ENCODE assay signal across 1 cellular context in the genomic region with DNA sequence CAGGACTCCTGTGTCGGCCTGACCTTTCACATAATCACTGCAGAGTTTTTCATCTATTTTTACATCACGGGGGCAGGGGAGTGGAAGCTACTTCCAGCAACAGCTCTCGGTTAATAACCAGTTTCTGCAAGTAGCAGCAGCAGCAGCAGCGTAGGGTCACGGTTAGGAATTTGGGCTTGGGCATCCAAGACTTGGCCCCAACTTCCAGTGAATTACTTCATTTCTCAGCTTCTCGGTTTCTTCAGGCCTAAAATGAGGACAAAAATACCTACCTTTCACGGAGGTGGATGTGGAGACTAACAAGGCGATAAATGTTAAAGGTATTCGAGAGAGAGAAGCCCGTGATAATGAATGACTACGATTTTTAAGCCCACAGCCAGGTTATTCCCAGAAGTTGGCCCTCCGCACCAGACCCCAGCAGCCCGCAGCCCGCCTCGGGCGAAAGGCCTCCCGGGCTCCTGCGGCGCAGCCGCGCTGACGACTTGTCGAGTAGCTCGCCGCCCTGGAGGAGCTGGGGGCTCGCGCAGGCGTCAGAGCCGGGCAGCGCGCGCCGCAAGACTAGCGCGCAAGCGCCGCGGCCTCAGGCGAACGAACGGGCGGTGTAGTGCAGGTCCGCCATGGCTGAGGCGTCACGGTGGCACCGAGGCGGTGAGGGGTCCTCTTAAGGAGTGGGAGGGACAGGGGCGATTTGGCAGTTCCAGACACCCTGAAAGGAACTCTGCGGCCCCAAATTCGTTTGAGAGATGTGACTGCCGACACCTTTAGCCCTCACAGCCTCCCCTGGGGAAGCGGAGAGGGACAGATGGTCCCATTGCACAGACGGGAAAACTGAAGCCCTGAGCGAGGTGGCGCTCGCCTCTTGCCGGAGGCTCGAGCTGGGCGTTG.
TF ChIP-seq lines count a peak whose summit lies in the region.

PKD2L2 (plus strand) TSS at position 583 of the 885 bp plus-strand sequence; CDS start at position 618, 35 bp downstream.

TF ChIP-seq in A549, 52 proteins besides CTCF, POLR2A, EP300 and RAD21 (continued from another document):
- TF ChIP-seq, protein P1, sequence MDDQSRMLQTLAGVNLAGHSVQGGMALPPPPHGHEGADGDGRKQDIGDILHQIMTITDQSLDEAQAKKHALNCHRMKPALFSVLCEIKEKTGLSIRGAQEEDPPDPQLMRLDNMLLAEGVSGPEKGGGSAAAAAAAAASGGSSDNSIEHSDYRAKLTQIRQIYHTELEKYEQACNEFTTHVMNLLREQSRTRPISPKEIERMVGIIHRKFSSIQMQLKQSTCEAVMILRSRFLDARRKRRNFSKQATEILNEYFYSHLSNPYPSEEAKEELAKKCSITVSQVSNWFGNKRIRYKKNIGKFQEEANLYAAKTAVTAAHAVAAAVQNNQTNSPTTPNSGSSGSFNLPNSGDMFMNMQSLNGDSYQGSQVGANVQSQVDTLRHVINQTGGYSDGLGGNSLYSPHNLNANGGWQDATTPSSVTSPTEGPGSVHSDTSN (IDR thresholded peaks at IDR 0.05): no peak
- no peak for TF ChIP-seq CBX8 (IDR thresholded peaks at IDR 0.05)
- TF ChIP-seq HMGXB4 (CRISPR knock-in tag; IDR thresholded peaks at IDR 0.05; ENCODE audit: borderline replicate concordance): no peak
- TF ChIP-seq HOXB13 (CRISPR knock-in tag; IDR thresholded peaks at IDR 0.05; ENCODE audit: low read depth): no peak
- TF ChIP-seq GATA3 (IDR thresholded peaks at IDR 0.05; ENCODE audit: borderline replicate concordance): no peak
- TF ChIP-seq PHF8 (IDR thresholded peaks at IDR 0.05; ENCODE audit: borderline replicate concordance, low read depth): peak; percentile 47; the same call in 1 of the 2 replicates
- peak; percentile 82; the same call in 1 of the 2 replicates for TF ChIP-seq KDM1A (IDR thresholded peaks at IDR 0.05; ENCODE audit: low read depth)
- peak in 1 of 2 experiments; percentile 27; a peak in 1 of 5 replicates for TF ChIP-seq JUN (IDR thresholded peaks at IDR 0.05)
- no peak for TF ChIP-seq USF2 (IDR thresholded peaks at IDR 0.05)
- TF ChIP-seq ZFP36 (IDR thresholded peaks at IDR 0.05; ENCODE audit: borderline replicate concordance, partially characterized antibody): no peak
- 0 out of 3 replicates have a peak, but pooled peaks have one; percentile 30 for TF ChIP-seq BCL3 (IDR thresholded peaks at IDR 0.05)
- TF ChIP-seq RNF2 (IDR thresholded peaks at IDR 0.05; ENCODE audit: borderline replicate concordance, low read depth): no peak
- TF ChIP-seq, protein P2, sequence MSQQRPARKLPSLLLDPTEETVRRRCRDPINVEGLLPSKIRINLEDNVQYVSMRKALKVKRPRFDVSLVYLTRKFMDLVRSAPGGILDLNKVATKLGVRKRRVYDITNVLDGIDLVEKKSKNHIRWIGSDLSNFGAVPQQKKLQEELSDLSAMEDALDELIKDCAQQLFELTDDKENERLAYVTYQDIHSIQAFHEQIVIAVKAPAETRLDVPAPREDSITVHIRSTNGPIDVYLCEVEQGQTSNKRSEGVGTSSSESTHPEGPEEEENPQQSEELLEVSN (IDR thresholded peaks at IDR 0.05; ENCODE audit: borderline replicate concordance, low read depth): peak; percentile 41; the same call in 1 of the 2 replicates
